Comparison of ENCODE assay signal across 1 cellular context in the genomic region with DNA sequence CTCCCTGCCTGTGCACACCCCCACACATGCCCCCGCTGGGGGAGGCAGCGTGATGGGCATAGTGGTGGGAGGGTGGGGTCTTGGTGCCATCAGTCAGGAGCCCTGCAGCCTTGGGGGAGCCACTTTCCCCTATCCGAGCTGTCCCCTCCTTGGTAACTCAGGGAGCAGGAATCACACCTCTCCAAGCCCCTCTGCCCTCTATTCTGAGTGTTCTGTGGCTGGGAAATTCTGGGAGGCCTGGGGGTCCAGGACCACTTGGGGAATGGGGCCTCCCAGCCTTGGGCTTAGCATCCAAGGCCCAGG.
TF ChIP-seq lines count a peak whose summit lies in the region.

No MANE protein-coding gene starts in this region.

TF ChIP-seq in H1, 55 proteins besides CTCF, POLR2A, EP300 and RAD21 (continued from another document):
- TF ChIP-seq TBP (IDR thresholded peaks at IDR 0.05; ENCODE audit: low read depth, low read length) (no peak), JUN (IDR thresholded peaks at IDR 0.05; ENCODE audit: low read depth, low read length) (no peak)
TF ChIP-seq in H1: peak in this region for 0.
